In genomic region chr14:53613404-53614253, GRCh38 we compare ENCODE assay signal across 8 cellular contexts.
A peak's percentile ranks its signal among the peaks of the same experiment; 100 is the strongest.
DNase-seq lines count a peak whose midpoint lies in the region; ATAC-seq and TF ChIP-seq lines count a peak whose summit lies in the region.

No MANE protein-coding gene starts in this region.

- H3K9me3 ChIP-seq in spleen (no peaks in the 10 kb centered on the region), gastrocnemius medialis (no peaks in the 10 kb centered on the region)

- peak; percentile 91 for ATAC-seq in GM18861 (IDR thresholded peaks at IDR 0.05; ENCODE audit: unreplicated experiment)
- peak; percentile 96 for ATAC-seq in HG02623 (IDR thresholded peaks at IDR 0.05; ENCODE audit: unreplicated experiment)
- no peak for ATAC-seq in gastrocnemius medialis

- intact Hi-C loops in spleen (cut with DNase I; ENCODE audit: low total_unique reads) = no loop called here
- intact Hi-C loops in gastrocnemius medialis (cut with DNase I; ENCODE audit: low total_unique reads) = no loop called here

- H3K4me1 ChIP-seq in spleen (peaks cover 0 to 4% (median 0%) of the 10 kb centered on the region in 6 donors), gastrocnemius medialis (no peaks in the 10 kb centered on the region)

- H3K27me3 ChIP-seq in spleen (replicated peaks in 1 of 7) = no peaks in the 10 kb centered on the region
- no peaks in the 10 kb centered on the region for H3K27me3 ChIP-seq in gastrocnemius medialis

- DNase-seq in NCI-H1092 (lab: John Stamatoyannopoulos, UW) (peak; percentile 72), choroid plexus epithelial cell (ENCODE audit: low read depth) (peak; percentile 28), spleen (peak; percentile 75), cortex of kidney (lab: John Stamatoyannopoulos, UW) (no peak), gastrocnemius medialis (no peak)
- DNase-seq in stimulated activated CD4-positive, alpha-beta T cell treated with anti-CD3 and anti-CD28 coated beads, Interleukin-4, amount 100 ng/mL, for 24 hours = no peak

- H3K27ac ChIP-seq in spleen = peak overlapping the region in 5 of 8 donors; percentile 30 to 71 (median 62)
- no peak overlapping the region for H3K27ac ChIP-seq in gastrocnemius medialis

- in situ Hi-C loops in gastrocnemius medialis (cut with MboI; ENCODE audit: low sequenced_read_pairs in 4 of 4) = no loop called here

- no peaks in the 10 kb centered on the region for H3K36me3 ChIP-seq in spleen
- no peaks in the 10 kb centered on the region for H3K36me3 ChIP-seq in gastrocnemius medialis

- WGBS in spleen, 5 donors = 56 to 65% (median 59%) methylated on average over 12 of the region's 12 CpGs

- no peak for TF ChIP-seq CTCF in choroid plexus epithelial cell (conservative IDR thresholded peaks at IDR 0.05; ENCODE audit: low read depth, low read length)
- TF ChIP-seq CTCF in spleen (IDR thresholded peaks at IDR 0.05 in 8 of 11, conservative IDR thresholded peaks at IDR 0.05 in 3 of 11) = no peak
- no peak for TF ChIP-seq CTCF in gastrocnemius medialis (IDR thresholded peaks at IDR 0.05 in 4 of 5, conservative IDR thresholded peaks at IDR 0.05 in 1 of 5)

- H3K4me3 ChIP-seq in choroid plexus epithelial cell (ENCODE audit: low read depth, low read length) = no peak overlapping the region
- H3K4me3 ChIP-seq in spleen = no peak overlapping the region
- no peak overlapping the region for H3K4me3 ChIP-seq in gastrocnemius medialis

- no peak for TF ChIP-seq POLR2A in spleen (IDR thresholded peaks at IDR 0.05)
- no peak for TF ChIP-seq POLR2A in gastrocnemius medialis (IDR thresholded peaks at IDR 0.05)

Comparison
In these comparisons a context has a peak if more than half of its experiments do, and no peak if none do; other contexts are left out.
1. ATAC-seq: peak in GM18861 (single experiment) and HG02623 (single experiment); none in gastrocnemius medialis (0 of 2).
2. DNase-seq: peak in NCI-H1092 (single experiment), choroid plexus epithelial cell (single experiment) and spleen (single experiment); none in cortex of kidney (single experiment), gastrocnemius medialis (0 of 2) and stimulated activated CD4-positive, alpha-beta T cell treated with anti-CD3 and anti-CD28 coated beads, Interleukin-4, amount 100 ng/mL, for 24 hours (single experiment).
3. H3K27ac ChIP-seq: peak in spleen (5 of 8); none in gastrocnemius medialis (0 of 4).